In the genomic region with DNA sequence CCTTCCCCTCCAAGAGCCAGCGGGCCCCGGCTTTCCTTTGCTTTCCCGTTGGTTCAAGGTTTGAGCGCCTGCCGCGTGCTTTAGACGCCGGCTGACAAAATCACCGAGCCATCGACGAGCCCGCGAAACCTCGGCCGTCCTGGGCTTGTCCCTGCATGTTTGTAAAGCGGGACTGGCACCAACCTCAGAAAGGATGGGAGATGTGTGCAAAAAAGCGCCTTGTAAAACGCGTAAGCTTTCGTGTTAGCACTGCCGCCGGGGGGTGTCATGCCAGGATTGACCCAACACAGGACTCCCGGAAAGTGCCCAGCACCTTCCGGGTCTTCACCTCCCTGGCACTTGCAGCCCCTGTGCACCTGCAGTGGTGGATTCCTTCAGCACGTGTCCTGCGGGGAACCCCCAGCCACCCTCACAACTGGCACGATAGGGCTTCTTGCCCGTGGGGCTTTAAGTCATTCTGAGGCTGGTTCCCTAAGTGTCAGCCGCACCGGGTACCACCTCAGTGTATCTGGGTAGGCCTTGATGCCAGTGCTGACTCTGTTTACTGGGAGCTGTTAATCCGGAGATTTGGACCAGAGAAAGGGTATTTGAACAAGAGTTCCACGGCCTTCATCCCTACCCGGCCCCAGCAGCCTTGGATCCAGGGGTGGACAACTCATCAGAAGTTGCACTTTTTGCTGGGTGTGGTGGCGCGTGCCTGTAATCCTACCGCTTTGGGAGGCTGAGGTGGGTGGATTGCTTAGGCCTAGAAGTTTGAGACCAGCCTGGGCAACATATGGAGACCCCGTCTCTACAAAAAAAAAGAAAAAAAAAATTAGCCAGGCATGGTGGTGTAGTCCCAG, we compare ENCODE assay signal across 8 cellular contexts. TPM values are rescaled to one million over a fixed set of nuclear protein-coding genes. Genes with fewer than 3 reads are reported as not detected.
A peak's percentile ranks its signal among the peaks of the same experiment; 100 is the strongest.
DNase-seq lines count a peak whose midpoint lies in the region; ATAC-seq and TF ChIP-seq lines count a peak whose summit lies in the region.

No MANE protein-coding gene starts in this region.

- H3K27me3 Mint-ChIP-seq in CD4-positive, CD25-positive, alpha-beta regulatory T cell = no peaks in the 10 kb centered on the region
- H3K27me3 Mint-ChIP-seq in activated CD4-positive, alpha-beta memory T cell treated with anti-CD3 and anti-CD28 coated beads for 36 hours = no peaks in the 10 kb centered on the region

- peaks cover 6% of the 10 kb centered on the region for H3K36me3 Mint-ChIP-seq in CD4-positive, CD25-positive, alpha-beta regulatory T cell
- H3K36me3 Mint-ChIP-seq in activated CD4-positive, alpha-beta memory T cell treated with anti-CD3 and anti-CD28 coated beads for 36 hours = peaks cover 8% of the 10 kb centered on the region

- H3K9me3 ChIP-seq in CD4-positive, CD25-positive, alpha-beta regulatory T cell (ENCODE audit: control insufficient read depth in 2 of 2, low read length in 2 of 2) = no peaks in the 10 kb centered on the region
- H3K9me3 ChIP-seq in parathyroid adenoma (ENCODE audit: control insufficient read depth, low read length) = no peaks in the 10 kb centered on the region

- CTCF ChIA-PET in activated CD4-positive, alpha-beta memory T cell treated with anti-CD3 and anti-CD28 coated beads for 36 hours (lab: Charles Lee) = interaction anchor here (0.7 to 2.0 kb wide), 6 partner anchors 17 to 349 kb away, joined by 3 to 9 read pairs (median 4); a partner anchor contains a TSS

- H3K27ac ChIP-seq in CD4-positive, CD25-positive, alpha-beta regulatory T cell (ENCODE audit: insufficient read depth, low read length, poor library complexity, severe bottlenecking) = peak overlapping the region; percentile 75
- peak overlapping the region; percentile 53 for H3K27ac ChIP-seq in parathyroid adenoma

- H3K4me1 ChIP-seq in CD4-positive, CD25-positive, alpha-beta regulatory T cell (ENCODE audit: control insufficient read depth, insufficient read depth, low read length, poor library complexity, severe bottlenecking) = peaks cover 33% of the 10 kb centered on the region
- H3K4me1 ChIP-seq in parathyroid adenoma = peaks cover 17% of the 10 kb centered on the region

- peaks cover 5 to 40% (median 23%) of the 10 kb centered on the region in 4 donors for H3K4me1 Mint-ChIP-seq in CD4-positive, CD25-positive, alpha-beta regulatory T cell
- H3K4me1 Mint-ChIP-seq in activated CD4-positive, alpha-beta memory T cell treated with anti-CD3 and anti-CD28 coated beads for 36 hours (ENCODE audit: low read depth) = peaks cover 32% of the 10 kb centered on the region

- H3K4me3 ChIP-seq in CD4-positive, CD25-positive, alpha-beta regulatory T cell (ENCODE audit: low read depth, low read length) = peak overlapping the region; percentile 65
- H3K4me3 ChIP-seq in parathyroid adenoma (ENCODE audit: low read depth, low read length) = peak overlapping the region; percentile 85

- TF ChIP-seq CTCF in parathyroid adenoma (IDR thresholded peaks at IDR 0.05) = no peak

- intact Hi-C loops in activated CD4-positive, alpha-beta memory T cell treated with anti-CD3 and anti-CD28 coated beads for 36 hours (cut with micrococcal nuclease) = loop anchor here (1.0 kb wide), 1 partner anchor 17 kb away; no protein-coding TSS in a partner anchor

- no peaks in the 10 kb centered on the region for H3K9me3 Mint-ChIP-seq in CD4-positive, CD25-positive, alpha-beta regulatory T cell
- H3K9me3 Mint-ChIP-seq in activated CD4-positive, alpha-beta memory T cell treated with anti-CD3 and anti-CD28 coated beads for 36 hours = no peaks in the 10 kb centered on the region

- peak overlapping the region; percentile 68 for H2AFZ ChIP-seq in parathyroid adenoma

- peak overlapping the region; percentile 92 to 99 (median 94) for H3K4me3 Mint-ChIP-seq in CD4-positive, CD25-positive, alpha-beta regulatory T cell
- H3K4me3 Mint-ChIP-seq in activated CD4-positive, alpha-beta memory T cell treated with anti-CD3 and anti-CD28 coated beads for 36 hours = peak overlapping the region; percentile 96

- H3K79me2 ChIP-seq in parathyroid adenoma = peaks cover 28% of the 10 kb centered on the region

- H3K4me2 ChIP-seq in parathyroid adenoma (ENCODE audit: low read length) = peak overlapping the region; percentile 90

- peak overlapping the region; percentile 15 for H3K9ac ChIP-seq in parathyroid adenoma

- H3K27ac Mint-ChIP-seq in CD4-positive, CD25-positive, alpha-beta regulatory T cell = peak overlapping the region; percentile 71 to 95 (median 86)
- peak overlapping the region; percentile 92 for H3K27ac Mint-ChIP-seq in activated CD4-positive, alpha-beta memory T cell treated with anti-CD3 and anti-CD28 coated beads for 36 hours

- DNase-seq in CD4-positive, CD25-positive, alpha-beta regulatory T cell = peak in 2 of 3 donors; percentile 19 to 62
- peak; percentile 29 for DNase-seq in HT-29 (ENCODE audit: low spot score)
- peak; percentile 64 for DNase-seq in activated CD4-positive, alpha-beta memory T cell treated with anti-CD3 and anti-CD28 coated beads for 36 hours
- no peak for DNase-seq in D341Med (ENCODE audit: low spot score)
- DNase-seq in NCI-H2029 (lab: John Stamatoyannopoulos, UW) = no peak
- no peak for DNase-seq in medulla oblongata (ENCODE audit: extremely low spot score)

- POLR2A ChIA-PET in activated CD4-positive, alpha-beta memory T cell treated with anti-CD3 and anti-CD28 coated beads for 36 hours (lab: Charles Lee) = interaction anchor here (0.8 to 2.4 kb wide), 6 partner anchors 10 to 216 kb away, joined by 3 to 16 read pairs (median 4); a partner anchor contains a TSS

- ATAC-seq in CD4-positive, CD25-positive, alpha-beta regulatory T cell (ENCODE audit: low read depth in 2 of 2) = no peak
- peak; percentile 12 for ATAC-seq in esophagus mucosa

- H3K27me3 ChIP-seq in CD4-positive, CD25-positive, alpha-beta regulatory T cell (ENCODE audit: control insufficient read depth, insufficient read depth, low read length) = no peaks in the 10 kb centered on the region
- H3K27me3 ChIP-seq in parathyroid adenoma (ENCODE audit: control insufficient read depth, insufficient read depth, low read length) = no peaks in the 10 kb centered on the region

- H3K36me3 ChIP-seq in CD4-positive, CD25-positive, alpha-beta regulatory T cell (ENCODE audit: control insufficient read depth, insufficient read depth, low read length) = no peaks in the 10 kb centered on the region
- H3K36me3 ChIP-seq in parathyroid adenoma (ENCODE audit: control insufficient read depth, insufficient read depth, low read length) = no peaks in the 10 kb centered on the region

RNA-seq across cellular contexts. Expression of a gene that starts 0.8 kb away (rescaled TPM):
- 34.8 TPM for total RNA-seq in CD4-positive, CD25-positive, alpha-beta regulatory T cell
- 10 to 100 TPM; 56.9 to 83.2 (median 78.6) TPM for polyA plus RNA-seq in CD4-positive, CD25-positive, alpha-beta regulatory T cell
- total RNA-seq in HT-29 (2014; rRNA removed; shearing (Covaris generic)) = 87.4 and 96.5 TPM in 2 replicates
- total RNA-seq in activated CD4-positive, alpha-beta memory T cell treated with anti-CD3 and anti-CD28 coated beads for 36 hours = 10 to 100 TPM; 49.8 to 55.9 TPM
- total RNA-seq in esophagus mucosa = 41.2 TPM

RNA-seq across cellular contexts. Expression of a gene that starts 1.1 kb away (rescaled TPM):
- 113 TPM for total RNA-seq in CD4-positive, CD25-positive, alpha-beta regulatory T cell
- polyA plus RNA-seq in CD4-positive, CD25-positive, alpha-beta regulatory T cell = 1 to 10 TPM; 2.1 to 6.3 (median 5.7) TPM
- total RNA-seq in HT-29 (2014; rRNA removed; shearing (Covaris generic)) = 39.4 and 46.2 TPM in 2 replicates
- total RNA-seq in activated CD4-positive, alpha-beta memory T cell treated with anti-CD3 and anti-CD28 coated beads for 36 hours = 10 to 100 TPM; 20.0 to 24.6 TPM
- 13.1 TPM for total RNA-seq in esophagus mucosa

RNA-seq across cellular contexts. Expression of a gene that starts 17.2 kb away (rescaled TPM):
- total RNA-seq in CD4-positive, CD25-positive, alpha-beta regulatory T cell = 9.9 TPM
- 1 to 10 TPM; 1.4 to 2.2 (median 2.0) TPM for polyA plus RNA-seq in CD4-positive, CD25-positive, alpha-beta regulatory T cell
- 37.1 and 46.0 TPM in 2 replicates for total RNA-seq in HT-29 (2014; rRNA removed; shearing (Covaris generic))
- total RNA-seq in activated CD4-positive, alpha-beta memory T cell treated with anti-CD3 and anti-CD28 coated beads for 36 hours = 10 to 100 TPM; 11.1 to 11.3 TPM
- 2.7 TPM for total RNA-seq in esophagus mucosa

RNA-seq across cellular contexts. Expression of a gene that starts 55.2 kb away (rescaled TPM):
- 66.3 TPM for total RNA-seq in CD4-positive, CD25-positive, alpha-beta regulatory T cell
- 10 to 100 TPM; 38.2 to 60.1 (median 48.6) TPM for polyA plus RNA-seq in CD4-positive, CD25-positive, alpha-beta regulatory T cell
- total RNA-seq in HT-29 (2014; rRNA removed; shearing (Covaris generic)) = 109 and 116 TPM in 2 replicates
- 10 to 100 TPM; 60.7 to 60.9 TPM for total RNA-seq in activated CD4-positive, alpha-beta memory T cell treated with anti-CD3 and anti-CD28 coated beads for 36 hours
- total RNA-seq in esophagus mucosa = 24.6 TPM

Comparison
In these comparisons a context has a peak if more than half of its experiments do, and no peak if none do; other contexts are left out.
1. DNase-seq: peak in CD4-positive, CD25-positive, alpha-beta regulatory T cell (2 of 3), HT-29 (single experiment) and activated CD4-positive, alpha-beta memory T cell treated with anti-CD3 and anti-CD28 coated beads for 36 hours (single experiment); none in D341Med (single experiment), NCI-H2029 (single experiment) and medulla oblongata (single experiment).